In the genomic region with DNA sequence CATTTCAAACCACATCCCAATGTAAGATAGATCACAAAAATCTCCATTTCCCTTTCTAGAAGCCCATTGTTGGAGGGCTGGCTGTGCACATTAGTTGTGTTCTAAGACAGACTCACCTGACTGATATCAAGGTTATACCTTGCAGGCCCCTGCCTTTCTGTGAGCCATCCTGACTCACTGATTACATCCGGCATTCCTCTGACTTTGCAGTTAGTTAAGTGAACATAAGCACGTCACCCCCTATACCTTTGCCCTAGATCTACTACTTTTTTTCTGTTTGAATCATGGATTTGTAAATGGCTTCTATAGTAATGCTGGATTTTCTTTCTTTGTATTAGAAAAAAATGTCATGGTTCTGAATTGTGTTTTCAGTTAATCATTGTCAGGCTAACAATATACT, we compare ENCODE assay signal across 1 cellular context.
TF ChIP-seq lines count a peak whose summit lies in the region.

No MANE protein-coding gene starts in this region.

TF ChIP-seq in GM23338, 12 proteins besides CTCF, POLR2A, EP300 and RAD21 (continued from another document):
- no peak for TF ChIP-seq EZH2 (IDR thresholded peaks at IDR 0.05; ENCODE audit: low read depth, unreplicated experiment)
- TF ChIP-seq ZNF114 (CRISPR knock-in tag; IDR thresholded peaks at IDR 0.05): no peak
- TF ChIP-seq, protein P1, sequence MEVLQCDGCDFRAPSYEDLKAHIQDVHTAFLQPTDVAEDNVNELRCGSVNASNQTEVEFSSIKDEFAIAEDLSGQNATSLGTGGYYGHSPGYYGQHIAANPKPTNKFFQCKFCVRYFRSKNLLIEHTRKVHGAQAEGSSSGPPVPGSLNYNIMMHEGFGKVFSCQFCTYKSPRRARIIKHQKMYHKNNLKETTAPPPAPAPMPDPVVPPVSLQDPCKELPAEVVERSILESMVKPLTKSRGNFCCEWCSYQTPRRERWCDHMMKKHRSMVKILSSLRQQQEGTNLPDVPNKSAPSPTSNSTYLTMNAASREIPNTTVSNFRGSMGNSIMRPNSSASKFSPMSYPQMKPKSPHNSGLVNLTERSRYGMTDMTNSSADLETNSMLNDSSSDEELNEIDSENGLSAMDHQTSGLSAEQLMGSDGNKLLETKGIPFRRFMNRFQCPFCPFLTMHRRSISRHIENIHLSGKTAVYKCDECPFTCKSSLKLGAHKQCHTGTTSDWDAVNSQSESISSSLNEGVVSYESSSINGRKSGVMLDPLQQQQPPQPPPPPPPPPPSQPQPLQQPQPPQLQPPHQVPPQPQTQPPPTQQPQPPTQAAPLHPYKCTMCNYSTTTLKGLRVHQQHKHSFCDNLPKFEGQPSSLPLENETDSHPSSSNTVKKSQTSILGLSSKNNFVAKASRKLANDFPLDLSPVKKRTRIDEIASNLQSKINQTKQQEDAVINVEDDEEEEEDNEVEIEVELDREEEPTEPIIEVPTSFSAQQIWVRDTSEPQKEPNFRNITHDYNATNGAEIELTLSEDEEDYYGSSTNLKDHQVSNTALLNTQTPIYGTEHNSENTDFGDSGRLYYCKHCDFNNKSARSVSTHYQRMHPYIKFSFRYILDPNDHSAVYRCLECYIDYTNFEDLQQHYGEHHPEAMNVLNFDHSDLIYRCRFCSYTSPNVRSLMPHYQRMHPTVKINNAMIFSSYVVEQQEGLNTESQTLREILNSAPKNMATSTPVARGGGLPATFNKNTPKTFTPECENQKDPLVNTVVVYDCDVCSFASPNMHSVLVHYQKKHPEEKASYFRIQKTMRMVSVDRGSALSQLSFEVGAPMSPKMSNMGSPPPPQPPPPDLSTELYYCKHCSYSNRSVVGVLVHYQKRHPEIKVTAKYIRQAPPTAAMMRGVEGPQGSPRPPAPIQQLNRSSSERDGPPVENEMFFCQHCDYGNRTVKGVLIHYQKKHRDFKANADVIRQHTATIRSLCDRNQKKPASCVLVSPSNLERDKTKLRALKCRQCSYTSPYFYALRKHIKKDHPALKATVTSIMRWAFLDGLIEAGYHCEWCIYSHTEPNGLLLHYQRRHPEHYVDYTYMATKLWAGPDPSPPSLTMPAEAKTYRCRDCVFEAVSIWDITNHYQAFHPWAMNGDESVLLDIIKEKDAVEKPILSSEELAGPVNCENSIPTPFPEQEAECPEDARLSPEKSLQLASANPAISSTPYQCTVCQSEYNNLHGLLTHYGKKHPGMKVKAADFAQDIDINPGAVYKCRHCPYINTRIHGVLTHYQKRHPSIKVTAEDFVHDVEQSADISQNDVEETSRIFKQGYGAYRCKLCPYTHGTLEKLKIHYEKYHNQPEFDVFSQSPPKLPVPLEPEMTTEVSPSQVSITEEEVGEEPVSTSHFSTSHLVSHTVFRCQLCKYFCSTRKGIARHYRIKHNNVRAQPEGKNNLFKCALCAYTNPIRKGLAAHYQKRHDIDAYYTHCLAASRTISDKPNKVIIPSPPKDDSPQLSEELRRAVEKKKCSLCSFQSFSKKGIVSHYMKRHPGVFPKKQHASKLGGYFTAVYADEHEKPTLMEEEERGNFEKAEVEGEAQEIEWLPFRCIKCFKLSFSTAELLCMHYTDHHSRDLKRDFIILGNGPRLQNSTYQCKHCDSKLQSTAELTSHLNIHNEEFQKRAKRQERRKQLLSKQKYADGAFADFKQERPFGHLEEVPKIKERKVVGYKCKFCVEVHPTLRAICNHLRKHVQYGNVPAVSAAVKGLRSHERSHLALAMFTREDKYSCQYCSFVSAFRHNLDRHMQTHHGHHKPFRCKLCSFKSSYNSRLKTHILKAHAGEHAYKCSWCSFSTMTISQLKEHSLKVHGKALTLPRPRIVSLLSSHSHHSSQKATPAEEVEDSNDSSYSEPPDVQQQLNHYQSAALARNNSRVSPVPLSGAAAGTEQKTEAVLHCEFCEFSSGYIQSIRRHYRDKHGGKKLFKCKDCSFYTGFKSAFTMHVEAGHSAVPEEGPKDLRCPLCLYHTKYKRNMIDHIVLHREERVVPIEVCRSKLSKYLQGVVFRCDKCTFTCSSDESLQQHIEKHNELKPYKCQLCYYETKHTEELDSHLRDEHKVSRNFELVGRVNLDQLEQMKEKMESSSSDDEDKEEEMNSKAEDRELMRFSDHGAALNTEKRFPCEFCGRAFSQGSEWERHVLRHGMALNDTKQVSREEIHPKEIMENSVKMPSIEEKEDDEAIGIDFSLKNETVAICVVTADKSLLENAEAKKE (CRISPR knock-in tag; IDR thresholded peaks at IDR 0.05): no peak
- TF ChIP-seq EZH2phosphoT487 (IDR thresholded peaks at IDR 0.05; ENCODE audit: unreplicated experiment): no peak
- no peak for TF ChIP-seq CREB1 (CRISPR knock-in tag; IDR thresholded peaks at IDR 0.05; ENCODE audit: low read depth)
- no peak for TF ChIP-seq ZNF331 (CRISPR knock-in tag; IDR thresholded peaks at IDR 0.05; ENCODE audit: low read depth)
